ENCODE assay signal across 1 cellular context in genomic region chr11:66545701-66546367, GRCh38.
A peak's percentile ranks its signal among the peaks of the same experiment; 100 is the strongest.
TF ChIP-seq lines count a peak whose summit lies in the region.

TSS of gene ZDHHC24 (minus strand) at chr11:66546048. CDS start at chr11:66546003, 45 bp downstream.

TF ChIP-seq in K562, 482 proteins besides CTCF, POLR2A, EP300 and RAD21 (continued from another document):
- TF ChIP-seq CBX3 (IDR thresholded peaks at IDR 0.05; ENCODE audit: borderline replicate concordance in 1 of 2, low read length in 2 of 2) (no peak), NR1H2 (CRISPR knock-in tag; IDR thresholded peaks at IDR 0.05) (0 out of 2 replicates have a peak, but pooled peaks have one; percentile 52), CBFA2T2 (conservative IDR thresholded peaks at IDR 0.05) (no peak), SAFB (IDR thresholded peaks at IDR 0.05; ENCODE audit: borderline replicate concordance, low read depth, low read length) (peak; percentile 79), STAT6 (CRISPR knock-in tag; IDR thresholded peaks at IDR 0.05) (peak; percentile 35; the same call in 1 of the 2 replicates), E2F6 (IDR thresholded peaks at IDR 0.05; ENCODE audit: borderline replicate concordance in 1 of 2, extremely low read depth in 1 of 2, insufficient read depth in 1 of 2, insufficient read length in 1 of 2, low read depth in 1 of 2, low read length in 1 of 2, poor library complexity in 1 of 2, severe bottlenecking in 1 of 2) (peak; percentile 26 to 33), EP400 (IDR thresholded peaks at IDR 0.05) (peak; percentile 79), BMI1 (IDR thresholded peaks at IDR 0.05; ENCODE audit: low read length) (no peak), ASH1L (IDR thresholded peaks at IDR 0.05; ENCODE audit: borderline replicate concordance, low read depth, partially characterized antibody) (peak; percentile 50), HOXB6 (CRISPR knock-in tag; IDR thresholded peaks at IDR 0.05; ENCODE audit: borderline replicate concordance) (0 out of 2 replicates have a peak, but pooled peaks have one; percentile 26), PTRF (tag; IDR thresholded peaks at IDR 0.05) (no peak), RAD51 (IDR thresholded peaks at IDR 0.05; ENCODE audit: borderline replicate concordance, low read depth) (no peak), EZH2 (IDR thresholded peaks at IDR 0.05; ENCODE audit: borderline replicate concordance, low read depth, low read length) (no peak), TCF15 (CRISPR knock-in tag; IDR thresholded peaks at IDR 0.05) (no peak), ZNF24 (IDR thresholded peaks at IDR 0.05) (no peak), NR0B1 (IDR thresholded peaks at IDR 0.05; ENCODE audit: partially characterized antibody) (no peak), FOXJ3 (CRISPR knock-in tag; IDR thresholded peaks at IDR 0.05) (no peak), PHF20 (IDR thresholded peaks at IDR 0.05; ENCODE audit: partially characterized antibody) (peak; percentile 71), SIN3B (IDR thresholded peaks at IDR 0.05; ENCODE audit: low read depth) (peak; percentile 48; the same call in 1 of the 2 replicates), NCOA6 (IDR thresholded peaks at IDR 0.05) (peak; percentile 70; the same call in 1 of the 2 replicates), L3MBTL2 (IDR thresholded peaks at IDR 0.05) (peak; percentile 67; the same call in 1 of the 2 replicates), PML (IDR thresholded peaks at IDR 0.05; ENCODE audit: low read length) (no peak), KHSRP (IDR thresholded peaks at IDR 0.05) (no peak), ELF4 (CRISPR knock-in tag; IDR thresholded peaks at IDR 0.05) (peak; percentile 99), NCOR1 (IDR thresholded peaks at IDR 0.05) (no peak), ZNF407 (IDR thresholded peaks at IDR 0.05; ENCODE audit: low read depth) (no peak), RNF2 (IDR thresholded peaks at IDR 0.05) (no peak), RBBP5 (IDR thresholded peaks at IDR 0.05; ENCODE audit: borderline replicate concordance, insufficient read depth, low read length, poor library complexity, severe bottlenecking) (peak; percentile 71), FOXA1 (IDR thresholded peaks at IDR 0.05; ENCODE audit: borderline replicate concordance) (no peak)
